13 cellular contexts compared by ENCODE assay signal in the genomic region with DNA sequence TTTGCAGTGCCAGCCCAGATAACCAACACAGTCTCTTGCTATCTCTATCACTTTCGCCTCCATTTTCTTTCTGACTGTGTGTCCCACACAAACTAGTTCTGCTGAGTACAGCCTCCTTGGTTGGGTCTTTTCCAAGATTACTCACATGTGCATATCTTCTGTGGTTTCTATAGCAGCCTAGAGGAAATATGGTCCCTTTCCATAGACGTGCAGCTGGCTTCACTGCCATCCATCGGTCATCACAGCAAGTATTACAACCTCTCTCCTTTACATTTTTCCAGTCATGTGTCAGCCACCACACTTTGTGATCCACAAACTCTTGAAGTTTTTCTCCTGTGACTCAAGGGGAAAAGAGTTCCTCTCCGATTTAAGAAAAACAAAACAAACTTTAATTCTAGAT.
DNase-seq lines count a peak whose midpoint lies in the region; ATAC-seq, FAIRE-seq and TF ChIP-seq lines count a peak whose summit lies in the region.
"Had no signal": no experiment of that assay in that cellular context is flagged by ENCODE, and none has a peak within 500 bp of the region (broad histone marks: within the 10 kb centered on the region; RNA-seq: fewer than 3 reads in every experiment).

No MANE protein-coding gene starts in this region.

- intact Hi-C loops in HepG2 (cut with micrococcal nuclease; ENCODE audit: unreplicated experiment) (no loop called here), thyroid gland (cut with DNase I) (no loop called here)

- TF ChIP-seq CTCF in AG10803 (conservative IDR thresholded peaks at IDR 0.05; ENCODE audit: low read length) (peak; percentile 20; the same call in 1 of the 2 replicates), choroid plexus epithelial cell (conservative IDR thresholded peaks at IDR 0.05; ENCODE audit: low read depth, low read length) (peak; percentile 31), HepG2 (CRISPR knock-in tag; IDR thresholded peaks at IDR 0.05) (no peak), thyroid gland (IDR thresholded peaks at IDR 0.05) (no peak)

- no peak overlapping the region for H3K4me2 ChIP-seq in HepG2 (ENCODE audit: low read depth, low read length)

- FAIRE-seq in HepG2 (lab: Jason Lieb, UNC): no peak
- FAIRE-seq: G401.6 had no signal

- 5% methylated on average over 4 of the region's 4 CpGs for WGBS in HepG2 (ENCODE audit: low lambda C conversion rate)
- 84 to 87% methylated on average over 4 of the region's 4 CpGs for WGBS in thyroid gland, 2 donors

- no peak overlapping the region for H3K9ac ChIP-seq in HepG2 (ENCODE audit: insufficient read depth, low read depth, low read length)

- H3K4me3 ChIP-seq in AG10803 (ENCODE audit: low read length): no peak overlapping the region
- H3K4me3 ChIP-seq in MG63: no peak overlapping the region
- no peak overlapping the region for H3K4me3 ChIP-seq in choroid plexus epithelial cell (ENCODE audit: low read depth, low read length)
- H3K4me3 ChIP-seq in HepG2 (replicated peaks in 1 of 3; ENCODE audit: insufficient read depth in 1 of 3, low read depth in 2 of 3, low read length in 3 of 3): no peak overlapping the region
- H3K4me3 ChIP-seq in thyroid gland (replicated peaks in 1 of 3): no peak overlapping the region

- TF ChIP-seq POLR2A in HepG2 (IDR thresholded peaks at IDR 0.05; ENCODE audit: insufficient read depth in 1 of 2, low read depth in 2 of 2, low read length in 2 of 2): no peak
- no peak for TF ChIP-seq POLR2A in thyroid gland (IDR thresholded peaks at IDR 0.05)

- ATAC-seq in GM21515 (IDR thresholded peaks at IDR 0.05; ENCODE audit: unreplicated experiment) (no peak), HepG2 (no peak), GM21447 (IDR thresholded peaks at IDR 0.05; ENCODE audit: unreplicated experiment) (no peak)

- peak; percentile 99 for DNase-seq in AG10803 (ENCODE audit: low read depth)
- peak; percentile 11 for DNase-seq in MG63
- peak; percentile 91 for DNase-seq in choroid plexus epithelial cell (ENCODE audit: low read depth)
- DNase-seq in myocyte (ENCODE audit: low read depth): peak; percentile 13
- DNase-seq in HepG2 (ENCODE audit: low spot score): no peak
- no peak for DNase-seq in thyroid gland
- DNase-seq: Kasumi-1, NCI-H2081 treated with DMSO at 0.1 percent for 48 hours, retina had no signal

- in situ Hi-C loops in HepG2 (cut with HindIII; ENCODE audit: extremely low pct_ligation_motif_present, low pct_unique_long_range_greater_than_20kb): no loop called here

- CTCF ChIA-PET in HepG2 (lab: Yijun Ruan, JAX; ENCODE audit: low intra/inter-chr PET ratio, low total read pairs): no interaction called here

- H4K20me1 ChIP-seq in HepG2 (ENCODE audit: insufficient read depth, low read length): no peaks in the 10 kb centered on the region

- no peaks in the 10 kb centered on the region for H3K79me2 ChIP-seq in HepG2 (ENCODE audit: insufficient read depth, low read length)

- no peak overlapping the region for H2AFZ ChIP-seq in HepG2 (ENCODE audit: low read length)

- H3K27ac ChIP-seq in HepG2 (ENCODE audit: extremely low read length, insufficient read depth, low read length) (no peak overlapping the region), thyroid gland (no peak overlapping the region)
- H3K27ac ChIP-seq: C4-2B had no signal

- no peak for TF ChIP-seq RAD21 in HepG2 (CRISPR knock-in tag; IDR thresholded peaks at IDR 0.05)

- BruUV-seq in HepG2 (replicated peaks; lab: Mats Ljungman, UMichigan): no TSS peak

- no peak for TF ChIP-seq EP300 in HepG2 (IDR thresholded peaks at IDR 0.05; ENCODE audit: low read depth in 2 of 2, low read length in 2 of 2)
- TF ChIP-seq EP300 in HepG2 (CRISPR knock-in tag; IDR thresholded peaks at IDR 0.05; ENCODE audit: borderline replicate concordance): no peak

- no peaks in the 10 kb centered on the region for H3K36me3 ChIP-seq in MG63
- no peaks in the 10 kb centered on the region for H3K36me3 ChIP-seq in HepG2 (replicated peaks in 1 of 2; ENCODE audit: control insufficient read depth in 1 of 2, insufficient read depth in 2 of 2, low read length in 2 of 2)
- no peaks in the 10 kb centered on the region for H3K36me3 ChIP-seq in thyroid gland

- H3K9me3 ChIP-seq in MG63 (no peaks in the 10 kb centered on the region), HepG2 (ENCODE audit: low read length) (peaks cover 88% of the 10 kb centered on the region), thyroid gland (no peaks in the 10 kb centered on the region)

- H3K4me1 ChIP-seq in HepG2 (ENCODE audit: insufficient read depth, low read length) (no peaks in the 10 kb centered on the region), thyroid gland (peaks cover 0 to 5% of the 10 kb centered on the region in 2 donors)

- H3K27me3 ChIP-seq in MG63: no peaks in the 10 kb centered on the region
- no peaks in the 10 kb centered on the region; a peak in 1 of 5 replicates for H3K27me3 ChIP-seq in HepG2 (ENCODE audit: control insufficient read depth in 1 of 2, insufficient read depth in 2 of 2, low read length in 2 of 2)
- H3K27me3 ChIP-seq in thyroid gland: no peaks in the 10 kb centered on the region

- POLR2A ChIA-PET in HepG2 (lab: Yijun Ruan, JAX): no interaction called here

TF ChIP-seq in HepG2, 621 proteins besides CTCF, POLR2A, EP300 and RAD21:
- no peak for TF ChIP-seq ZNF75D (CRISPR knock-in tag; IDR thresholded peaks at IDR 0.05; ENCODE audit: borderline replicate concordance)
- TF ChIP-seq, protein P1, sequence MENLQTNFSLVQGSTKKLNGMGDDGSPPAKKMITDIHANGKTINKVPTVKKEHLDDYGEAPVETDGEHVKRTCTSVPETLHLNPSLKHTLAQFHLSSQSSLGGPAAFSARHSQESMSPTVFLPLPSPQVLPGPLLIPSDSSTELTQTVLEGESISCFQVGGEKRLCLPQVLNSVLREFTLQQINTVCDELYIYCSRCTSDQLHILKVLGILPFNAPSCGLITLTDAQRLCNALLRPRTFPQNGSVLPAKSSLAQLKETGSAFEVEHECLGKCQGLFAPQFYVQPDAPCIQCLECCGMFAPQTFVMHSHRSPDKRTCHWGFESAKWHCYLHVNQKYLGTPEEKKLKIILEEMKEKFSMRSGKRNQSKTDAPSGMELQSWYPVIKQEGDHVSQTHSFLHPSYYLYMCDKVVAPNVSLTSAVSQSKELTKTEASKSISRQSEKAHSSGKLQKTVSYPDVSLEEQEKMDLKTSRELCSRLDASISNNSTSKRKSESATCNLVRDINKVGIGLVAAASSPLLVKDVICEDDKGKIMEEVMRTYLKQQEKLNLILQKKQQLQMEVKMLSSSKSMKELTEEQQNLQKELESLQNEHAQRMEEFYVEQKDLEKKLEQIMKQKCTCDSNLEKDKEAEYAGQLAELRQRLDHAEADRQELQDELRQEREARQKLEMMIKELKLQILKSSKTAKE (CRISPR knock-in tag; IDR thresholded peaks at IDR 0.05; ENCODE audit: borderline replicate concordance): no peak
- TF ChIP-seq, protein P2, sequence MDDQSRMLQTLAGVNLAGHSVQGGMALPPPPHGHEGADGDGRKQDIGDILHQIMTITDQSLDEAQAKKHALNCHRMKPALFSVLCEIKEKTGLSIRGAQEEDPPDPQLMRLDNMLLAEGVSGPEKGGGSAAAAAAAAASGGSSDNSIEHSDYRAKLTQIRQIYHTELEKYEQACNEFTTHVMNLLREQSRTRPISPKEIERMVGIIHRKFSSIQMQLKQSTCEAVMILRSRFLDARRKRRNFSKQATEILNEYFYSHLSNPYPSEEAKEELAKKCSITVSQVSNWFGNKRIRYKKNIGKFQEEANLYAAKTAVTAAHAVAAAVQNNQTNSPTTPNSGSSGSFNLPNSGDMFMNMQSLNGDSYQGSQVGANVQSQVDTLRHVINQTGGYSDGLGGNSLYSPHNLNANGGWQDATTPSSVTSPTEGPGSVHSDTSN (CRISPR knock-in tag; IDR thresholded peaks at IDR 0.05; ENCODE audit: borderline replicate concordance): no peak
- TF ChIP-seq POLR2AphosphoS5 (IDR thresholded peaks at IDR 0.05; ENCODE audit: low read depth, low read length): no peak
- TF ChIP-seq, protein P3, sequence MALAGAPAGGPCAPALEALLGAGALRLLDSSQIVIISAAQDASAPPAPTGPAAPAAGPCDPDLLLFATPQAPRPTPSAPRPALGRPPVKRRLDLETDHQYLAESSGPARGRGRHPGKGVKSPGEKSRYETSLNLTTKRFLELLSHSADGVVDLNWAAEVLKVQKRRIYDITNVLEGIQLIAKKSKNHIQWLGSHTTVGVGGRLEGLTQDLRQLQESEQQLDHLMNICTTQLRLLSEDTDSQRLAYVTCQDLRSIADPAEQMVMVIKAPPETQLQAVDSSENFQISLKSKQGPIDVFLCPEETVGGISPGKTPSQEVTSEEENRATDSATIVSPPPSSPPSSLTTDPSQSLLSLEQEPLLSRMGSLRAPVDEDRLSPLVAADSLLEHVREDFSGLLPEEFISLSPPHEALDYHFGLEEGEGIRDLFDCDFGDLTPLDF (CRISPR knock-in tag; IDR thresholded peaks at IDR 0.05): no peak
- TF ChIP-seq ZNF296 (CRISPR knock-in tag; conservative IDR thresholded peaks at IDR 0.05): no peak

Comparison
In these comparisons a context has a peak if more than half of its experiments do, and no peak if none do; other contexts are left out.
1. DNase-seq: peak in AG10803 (single experiment), MG63 (single experiment), choroid plexus epithelial cell (single experiment) and myocyte (single experiment); none in HepG2 (single experiment) and thyroid gland (0 of 2).
2. CTCF ChIP-seq: peak in AG10803 (single experiment) and choroid plexus epithelial cell (single experiment); none in HepG2 (single experiment) and thyroid gland (0 of 6).